26 cellular contexts compared by ENCODE assay signal in the genomic region with DNA sequence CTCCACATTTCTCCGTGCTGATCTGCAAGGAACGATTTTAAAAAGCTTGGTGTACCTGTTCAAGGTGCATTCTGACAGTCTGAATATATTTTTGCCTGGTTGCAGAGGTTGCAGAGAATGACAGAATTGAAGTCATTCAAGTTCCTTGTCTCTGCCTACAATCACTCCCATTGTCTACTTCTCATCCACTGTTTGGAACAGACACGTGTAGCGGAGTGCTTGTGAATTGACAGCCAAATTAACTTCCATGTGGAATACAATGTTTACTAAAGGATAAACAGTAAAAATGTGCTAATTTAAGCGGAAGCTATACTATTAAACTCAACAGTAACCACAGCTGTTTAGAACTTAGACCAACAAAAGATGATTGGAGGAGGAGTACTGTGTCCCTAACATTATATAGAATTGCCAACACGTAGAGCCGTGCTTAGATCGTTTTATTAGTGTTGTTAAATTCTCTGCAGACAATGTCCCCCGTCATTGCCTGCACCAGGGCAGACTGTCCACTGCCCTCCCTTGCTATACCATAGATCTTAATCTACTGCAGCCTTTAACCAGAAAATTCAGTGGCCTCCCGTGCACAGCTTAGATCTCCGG.
DNase-seq lines count a peak whose midpoint lies in the region; ATAC-seq and TF ChIP-seq lines count a peak whose summit lies in the region.
"Had no signal": no experiment of that assay in that cellular context is flagged by ENCODE, and none has a peak within 500 bp of the region (broad histone marks: within the 10 kb centered on the region; RNA-seq: fewer than 3 reads in every experiment).

No MANE protein-coding gene starts in this region.

- in situ Hi-C loops in transverse colon (cut with MboI; ENCODE audit: low pct_ligation_motif_present in 1 of 4, low pct_unique_long_range_greater_than_20kb in 1 of 4, low sequenced_read_pairs in 3 of 4), result loop anchor here in 1 of 4 donors (25.0 kb wide), 1 partner anchor 152 kb away; no protein-coding TSS in a partner anchor

- no peak overlapping the region for H3K4me3 ChIP-seq in left ventricle myocardium inferior
- H3K4me3 ChIP-seq in transverse colon, result no peak overlapping the region
- H3K4me3 ChIP-seq in gastroesophageal sphincter, result no peak overlapping the region
- H3K4me3 ChIP-seq: breast epithelium, coronary artery, esophagus squamous epithelium had no signal

- no peak for DNase-seq in left ventricle myocardium inferior
- DNase-seq in cardiac septum (ENCODE audit: low spot score), result no peak
- peak; percentile 85 for DNase-seq in NCI-H748 treated with DMSO at 0.1 percent for 48 hours (lab: John Stamatoyannopoulos, UW)
- DNase-seq in midbrain (lab: John Stamatoyannopoulos, UW), result peak; percentile 15
- DNase-seq in transverse colon, result peak; percentile 45
- no peak for DNase-seq in AG20443 (ENCODE audit: low spot score)
- DNase-seq: activated B cell treated with CpG ODN at 0.5 μM for 24 hours; activated CD4-positive, alpha-beta memory T cell treated with anti-CD3 and anti-CD28 coated beads for 36 hours; activated naive CD4-positive, alpha-beta T cell treated with Interleukin-2 at 50 U/mL for 16 hours; activated T-cell treated with anti-CD3 and anti-CD28 coated beads, Interleukin-2, amount 50 U/mL, for 1 hour; DMS 273 treated with DMSO at 0.1 percent for 48 hours; endodermal cell; esophagus squamous epithelium; Kasumi-1; mesenchymal stem cell; naive thymus-derived CD8-positive, alpha-beta T cell; NCI-H1048; NCI-H2029 treated with DMSO at 0.1 percent for 48 hours; NCI-H510A; RPMI8226; T1000 had no signal

- intact Hi-C loops in left ventricle myocardium inferior (cut with micrococcal nuclease), result no loop called here
- intact Hi-C loops in cardiac septum (cut with DNase I), result no loop called here
- intact Hi-C loops in transverse colon (cut with DNase I; ENCODE audit: low total_unique reads), result no loop called here

- TF ChIP-seq CTCF in left ventricle myocardium inferior (IDR thresholded peaks at IDR 0.05; ENCODE audit: borderline replicate concordance), result no peak
- TF ChIP-seq CTCF in transverse colon (IDR thresholded peaks at IDR 0.05), result peak in 1 of 5 experiments; percentile 7
- no peak for TF ChIP-seq CTCF in gastroesophageal sphincter (IDR thresholded peaks at IDR 0.05)

- ATAC-seq in GM18873 (IDR thresholded peaks at IDR 0.05; ENCODE audit: low FRiP score, unreplicated experiment), result no peak
- no peak for ATAC-seq in gastroesophageal sphincter
- ATAC-seq: naive thymus-derived CD8-positive, alpha-beta T cell; sciatic nerve had no signal

- H3K9me3 ChIP-seq in left ventricle myocardium inferior (replicated peaks) (no peaks in the 10 kb centered on the region), transverse colon (no peaks in the 10 kb centered on the region), gastroesophageal sphincter (no peaks in the 10 kb centered on the region)
- H3K9me3 ChIP-seq: breast epithelium, esophagus squamous epithelium had no signal

- TF ChIP-seq POLR2A in transverse colon (IDR thresholded peaks at IDR 0.05) (no peak), gastroesophageal sphincter (IDR thresholded peaks at IDR 0.05) (no peak)

- H3K27me3 ChIP-seq in left ventricle myocardium inferior (ENCODE audit: low read depth), result no peaks in the 10 kb centered on the region
- no peaks in the 10 kb centered on the region for H3K27me3 ChIP-seq in transverse colon
- no peaks in the 10 kb centered on the region for H3K27me3 ChIP-seq in gastroesophageal sphincter
- H3K27me3 ChIP-seq: breast epithelium had no signal

- WGBS in transverse colon (ENCODE audit: low coverage in 1 of 2), 2 donors, result 39 to 45% methylated on average over 8 to 11 of the region's 11 CpGs
- 66 to 71% methylated on average over 8 to 9 of the region's 11 CpGs for WGBS in gastroesophageal sphincter (ENCODE audit: low coverage in 1 of 2), 2 donors

- H3K4me1 ChIP-seq in left ventricle myocardium inferior (peaks cover 37% of the 10 kb centered on the region), transverse colon (peaks cover 0 to 50% (median 39%) of the 10 kb centered on the region in 4 donors), gastroesophageal sphincter (peaks cover 0 to 39% (median 14%) of the 10 kb centered on the region in 3 donors)

- H3K36me3 ChIP-seq in left ventricle myocardium inferior, result no peaks in the 10 kb centered on the region
- H3K36me3 ChIP-seq in transverse colon, result no peaks in the 10 kb centered on the region
- H3K36me3 ChIP-seq in gastroesophageal sphincter, result no peaks in the 10 kb centered on the region
- H3K36me3 ChIP-seq: breast epithelium, esophagus squamous epithelium had no signal

- TF ChIP-seq EP300 in transverse colon (IDR thresholded peaks at IDR 0.05; ENCODE audit: low read depth) (no peak), gastroesophageal sphincter (IDR thresholded peaks at IDR 0.05) (no peak)

- H3K27ac ChIP-seq in left ventricle myocardium inferior (replicated peaks) (peak overlapping the region; percentile 90), transverse colon (peak overlapping the region; percentile 53 to 81 (median 70)), gastroesophageal sphincter (peak overlapping the region in 2 of 4 donors; percentile 69 to 76)

Comparison
In these comparisons a context has a peak if more than half of its experiments do, and no peak if none do; other contexts are left out.
1. DNase-seq: peak in NCI-H748 treated with DMSO at 0.1 percent for 48 hours (single experiment), midbrain (single experiment) and transverse colon (single experiment); none in left ventricle myocardium inferior (single experiment), cardiac septum (single experiment) and AG20443 (single experiment).